In the genomic region with DNA sequence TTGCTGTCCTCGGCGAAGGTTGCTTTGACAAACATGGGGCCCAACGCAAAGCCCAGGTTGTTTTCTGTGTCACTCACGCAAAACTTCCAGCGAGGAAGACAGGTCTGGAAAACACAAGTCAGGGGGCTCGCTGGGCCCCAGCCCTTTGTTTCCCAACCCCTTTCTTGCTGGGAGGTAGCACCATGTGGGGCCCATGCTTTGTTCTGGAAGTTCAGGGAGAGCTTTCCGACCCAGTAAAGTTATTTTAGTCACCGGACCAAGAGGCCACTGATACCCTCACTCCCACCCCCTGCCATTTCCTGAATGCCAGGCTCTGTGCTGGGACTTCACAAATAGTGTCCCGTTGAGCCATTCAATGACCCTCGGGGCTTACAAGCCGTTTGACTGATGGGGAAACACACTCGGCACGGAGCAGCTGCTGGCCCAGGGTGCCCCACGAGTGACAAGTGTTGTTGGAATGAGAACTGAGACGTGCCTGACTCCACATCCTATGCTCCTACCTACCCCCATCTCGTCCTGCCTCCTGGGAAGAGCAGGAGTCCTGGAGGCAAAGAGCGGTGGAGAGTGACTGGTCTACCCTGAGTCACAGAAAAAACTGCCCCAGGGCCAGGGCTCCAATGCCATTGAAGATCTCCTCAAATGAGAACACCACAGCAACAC, we compare ENCODE assay signal across 15 cellular contexts. TPM values are rescaled to one million over a fixed set of nuclear protein-coding genes. Genes with fewer than 3 reads are reported as not detected.
DNase-seq lines count a peak whose midpoint lies in the region; ATAC-seq and TF ChIP-seq lines count a peak whose summit lies in the region.
"Had no signal": no experiment of that assay in that cellular context is flagged by ENCODE, and none has a peak within 500 bp of the region (broad histone marks: within the 10 kb centered on the region; RNA-seq: fewer than 3 reads in every experiment).

No MANE protein-coding gene starts in this region.

- H3K9me3 ChIP-seq in cardiac muscle cell (ENCODE audit: low read depth) (no peaks in the 10 kb centered on the region), adrenal gland (replicated peaks in 1 of 3) (no peaks in the 10 kb centered on the region), right cardiac atrium (ENCODE audit: control insufficient read depth, low read length) (no peaks in the 10 kb centered on the region), testis (no peaks in the 10 kb centered on the region)
- H3K9me3 ChIP-seq: Peyer's patch had no signal

- TF ChIP-seq CTCF in cardiac muscle cell (IDR thresholded peaks at IDR 0.05; ENCODE audit: low read depth, low read length), result no peak
- no peak for TF ChIP-seq CTCF in adrenal gland (IDR thresholded peaks at IDR 0.05)
- no peak for TF ChIP-seq CTCF in testis (IDR thresholded peaks at IDR 0.05)

- H3K4me1 ChIP-seq in cardiac muscle cell (ENCODE audit: low read depth), result peaks cover 13% of the 10 kb centered on the region
- peaks cover 14 to 32% of the 10 kb centered on the region in 2 donors for H3K4me1 ChIP-seq in adrenal gland (replicated peaks in 1 of 2)
- peaks cover 4% of the 10 kb centered on the region for H3K4me1 ChIP-seq in right cardiac atrium (ENCODE audit: control insufficient read depth, insufficient read depth, low read length)
- no peaks in the 10 kb centered on the region for H3K4me1 ChIP-seq in testis
- H3K4me1 ChIP-seq: Peyer's patch had no signal

- WGBS in adrenal gland, 4 donors, result 54 to 75% (median 66%) methylated on average over 11 to 17 of the region's 17 CpGs
- WGBS in right cardiac atrium, result 66% methylated on average over 17 of the region's 17 CpGs
- 81 to 87% methylated on average over 16 to 17 of the region's 17 CpGs for WGBS in testis, 2 donors

- H3K36me3 ChIP-seq in cardiac muscle cell (peaks cover 2% of the 10 kb centered on the region), adrenal gland (replicated peaks in 1 of 2) (peaks cover 0 to 74% of the 10 kb centered on the region in 2 donors), testis (ENCODE audit: low read depth, missing control alignments) (no peaks in the 10 kb centered on the region)

- no peak for ATAC-seq in left ventricle myocardium superior
- peak; percentile 6 to 14 for ATAC-seq in right cardiac atrium
- ATAC-seq in GM18868 (IDR thresholded peaks at IDR 0.05; ENCODE audit: unreplicated experiment), result no peak
- ATAC-seq in GM19397 (IDR thresholded peaks at IDR 0.05; ENCODE audit: unreplicated experiment), result no peak
- no peak for ATAC-seq in GM21786 (IDR thresholded peaks at IDR 0.05; ENCODE audit: unreplicated experiment)
- ATAC-seq: left colon had no signal

- H3K4me3 ChIP-seq in cardiac muscle cell (no peak overlapping the region), adrenal gland (no peak overlapping the region), right cardiac atrium (ENCODE audit: low read length) (no peak overlapping the region), testis (no peak overlapping the region)
- H3K4me3 ChIP-seq: Peyer's patch had no signal

- TF ChIP-seq POLR2A in adrenal gland (IDR thresholded peaks at IDR 0.05) (no peak), testis (IDR thresholded peaks at IDR 0.05) (no peak)

- peak overlapping the region; percentile 22 for H3K27ac ChIP-seq in cardiac muscle cell
- peak overlapping the region in 4 of 5 donors; percentile 51 to 89 (median 78) for H3K27ac ChIP-seq in adrenal gland
- peak overlapping the region; percentile 88 for H3K27ac ChIP-seq in right cardiac atrium (ENCODE audit: low read length)
- peak overlapping the region; percentile 28 to 58 for H3K27ac ChIP-seq in testis
- H3K27ac ChIP-seq: HL-60, Peyer's patch had no signal

- DNase-seq in cardiac muscle cell (ENCODE audit: low read depth in 1 of 2, low spot score in 1 of 2) (no peak), left ventricle myocardium superior (no peak), adrenal gland (peak in 4 of 7 donors; percentile 62 to 68 (median 65)), right cardiac atrium (peak in 1 of 3 donors; percentile 57), testis (no peak)
- DNase-seq: activated naive CD8-positive, alpha-beta T cell treated with anti-CD3 and anti-CD28 coated beads for 36 hours; effector CD4-positive, alpha-beta T cell; left colon; NCI-H226; Peyer's patch; stimulated activated CD8-positive, alpha-beta memory T cell treated with anti-CD3 and anti-CD28 coated beads, Interleukin-4, amount 100 ng/mL, for 48 hours had no signal

- no peaks in the 10 kb centered on the region for H3K27me3 ChIP-seq in cardiac muscle cell
- no peaks in the 10 kb centered on the region for H3K27me3 ChIP-seq in adrenal gland
- no peaks in the 10 kb centered on the region for H3K27me3 ChIP-seq in right cardiac atrium (ENCODE audit: control insufficient read depth, insufficient read depth)
- no peaks in the 10 kb centered on the region for H3K27me3 ChIP-seq in testis
- H3K27me3 ChIP-seq: Peyer's patch had no signal

- intact Hi-C loops in left ventricle myocardium superior (cut with micrococcal nuclease), result no loop called here
- intact Hi-C loops in adrenal gland (cut with DNase I), result loop anchor here in 1 of 2 donors (5.0 kb wide), 1 partner anchor 124 kb away; no protein-coding TSS in a partner anchor
- intact Hi-C loops in right cardiac atrium (cut with DNase I), result loop anchor here in 2 of 4 donors (10.0 kb wide), 1 partner anchor 417 kb away; no protein-coding TSS in a partner anchor
- intact Hi-C loops in testis (cut with DNase I; ENCODE audit: low total_unique reads), result no loop called here

RNA-seq across cellular contexts. Expression of a gene that starts 52.0 kb away (rescaled TPM):
- total RNA-seq in cardiac muscle cell (43.8 and 59.1 TPM in 2 replicates), left ventricle myocardium superior (43.3 TPM), adrenal gland (100 to 1,000 TPM; 173 to 588 (median 259) TPM), right cardiac atrium (100 to 1,000 TPM in 3 of 4 donors, 10 to 100 TPM in 1; 99.1 to 158 (median 114) TPM), testis (100 to 1,000 TPM in 1 of 2 donors, 10 to 100 TPM in 1; 96.4 to 101 TPM)
- polyA plus RNA-seq in cardiac muscle cell (42.4 and 57.8 TPM in 2 replicates), adrenal gland (100 to 1,000 TPM; 150 to 327 (median 176) TPM), right cardiac atrium (76.2 TPM), testis (ENCODE audit: insufficient read depth, low read depth, low replicate concordance) (66.1 TPM)

Comparison
In these comparisons a context has a peak if more than half of its experiments do, and no peak if none do; other contexts are left out.
1. ATAC-seq: peak in right cardiac atrium (2 of 2); none in left ventricle myocardium superior (single experiment), GM18868 (single experiment), GM19397 (single experiment) and GM21786 (single experiment).
2. DNase-seq: peak in adrenal gland (4 of 7); none in cardiac muscle cell (0 of 2), left ventricle myocardium superior (single experiment) and testis (single experiment).
3. H3K27ac ChIP-seq: peak in every context shown above with its lines; median percentile 88 in right cardiac atrium; 78 in adrenal gland; 43 in testis; 22 in cardiac muscle cell.